2 cellular contexts compared by ENCODE assay signal in genomic region chr13:109214393-109214792, GRCh38.
TF ChIP-seq lines count a peak whose summit lies in the region.

No MANE protein-coding gene starts in this region.

TF ChIP-seq in HCT116, 20 proteins besides CTCF, POLR2A, EP300 and RAD21:
- TF ChIP-seq EGR1 (IDR thresholded peaks at IDR 0.05; ENCODE audit: low read depth) (no peak), ZFX (IDR thresholded peaks at IDR 0.05) (no peak), EZH2 (IDR thresholded peaks at IDR 0.05) (no peak), REST (IDR thresholded peaks at IDR 0.05; ENCODE audit: low read depth) (no peak), ATF3 (IDR thresholded peaks at IDR 0.05) (no peak)

TF ChIP-seq in GM23338, 12 proteins besides CTCF, POLR2A, EP300 and RAD21:
- TF ChIP-seq ZNF462 (CRISPR knock-in tag; IDR thresholded peaks at IDR 0.05), result no peak
- TF ChIP-seq EZH2phosphoT487 (IDR thresholded peaks at IDR 0.05; ENCODE audit: unreplicated experiment), result no peak
- TF ChIP-seq STAT1 (IDR thresholded peaks at IDR 0.05; ENCODE audit: unreplicated experiment), result no peak
- TF ChIP-seq JUNB (IDR thresholded peaks at IDR 0.05; ENCODE audit: unreplicated experiment), result no peak
- TF ChIP-seq NANOG (IDR thresholded peaks at IDR 0.05; ENCODE audit: borderline replicate concordance), result no peak
- no peak for TF ChIP-seq CREB1 (CRISPR knock-in tag; IDR thresholded peaks at IDR 0.05; ENCODE audit: low read depth)
- TF ChIP-seq ZNF114 (CRISPR knock-in tag; IDR thresholded peaks at IDR 0.05), result no peak
- no peak for TF ChIP-seq REST (IDR thresholded peaks at IDR 0.05; ENCODE audit: unreplicated experiment)
- TF ChIP-seq POLR2AphosphoS5 (IDR thresholded peaks at IDR 0.05; ENCODE audit: low read depth), result no peak
- TF ChIP-seq ZNF331 (CRISPR knock-in tag; IDR thresholded peaks at IDR 0.05; ENCODE audit: low read depth), result no peak
- TF ChIP-seq ETS1 (IDR thresholded peaks at IDR 0.05), result no peak
- no peak for TF ChIP-seq EZH2 (IDR thresholded peaks at IDR 0.05; ENCODE audit: low read depth, unreplicated experiment)
